1 cellular context compared by ENCODE assay signal in genomic region chr19:556611-557382, GRCh38.
TF ChIP-seq lines count a peak whose summit lies in the region.

No MANE protein-coding gene starts in this region.

TF ChIP-seq in HCT116, 20 proteins besides CTCF, POLR2A, EP300 and RAD21:
- TF ChIP-seq ZNF274 (IDR thresholded peaks at IDR 0.05; ENCODE audit: low read depth, low read length) (no peak), SRF (IDR thresholded peaks at IDR 0.05; ENCODE audit: low read depth) (no peak), ATF3 (IDR thresholded peaks at IDR 0.05) (no peak), REST (IDR thresholded peaks at IDR 0.05; ENCODE audit: low read depth) (no peak), ZBTB33 (IDR thresholded peaks at IDR 0.05; ENCODE audit: extremely low read depth, insufficient replicate concordance, low read length) (no peak), ZFX (IDR thresholded peaks at IDR 0.05) (no peak), POLR2AphosphoS5 (IDR thresholded peaks at IDR 0.05; ENCODE audit: low read depth, low read length) (no peak), MAX (IDR thresholded peaks at IDR 0.05) (no peak), ELF1 (IDR thresholded peaks at IDR 0.05; ENCODE audit: borderline replicate concordance, low read depth) (no peak), SIN3A (IDR thresholded peaks at IDR 0.05; ENCODE audit: low read depth) (no peak), CEBPB (IDR thresholded peaks at IDR 0.05; ENCODE audit: low read depth) (no peak), JUND (IDR thresholded peaks at IDR 0.05) (no peak), TCF7L2 (IDR thresholded peaks at IDR 0.05; ENCODE audit: borderline replicate concordance, extremely low read depth, insufficient read depth, insufficient read length) (no peak), EGR1 (IDR thresholded peaks at IDR 0.05; ENCODE audit: low read depth) (no peak), YY1 (IDR thresholded peaks at IDR 0.05; ENCODE audit: extremely low read depth, insufficient replicate concordance, low read depth, low read length) (no peak), SP1 (IDR thresholded peaks at IDR 0.05; ENCODE audit: low read depth) (no peak), CBX3 (IDR thresholded peaks at IDR 0.05; ENCODE audit: low read depth) (no peak), EZH2phosphoT487 (IDR thresholded peaks at IDR 0.05; ENCODE audit: borderline replicate concordance) (no peak), EZH2 (IDR thresholded peaks at IDR 0.05) (no peak)
